ENCODE assay signal across 8 cellular contexts in genomic region chr4:174523003-174523693, GRCh38. TPM values are rescaled to one million over a fixed set of nuclear protein-coding genes. Genes with fewer than 3 reads are reported as not detected.
DNase-seq lines count a peak whose midpoint lies in the region; ATAC-seq and TF ChIP-seq lines count a peak whose summit lies in the region.

No MANE protein-coding gene starts in this region.

- H3K9me3 ChIP-seq in lower lobe of right lung (no peaks in the 10 kb centered on the region), upper lobe of right lung (no peaks in the 10 kb centered on the region)

- H3K36me3 Mint-ChIP-seq in central memory CD8-positive, alpha-beta T cell (ENCODE audit: insufficient read depth): peaks cover 3% of the 10 kb centered on the region
- H3K36me3 Mint-ChIP-seq in HFFc6 (ENCODE audit: low read depth): no peaks in the 10 kb centered on the region

- ATAC-seq in Right ventricle myocardium inferior (peak; percentile 16), lower lobe of right lung (peak; percentile 4 to 13), upper lobe of right lung (no peak), GM21786 (IDR thresholded peaks at IDR 0.05; ENCODE audit: unreplicated experiment) (no peak), HG03460 (IDR thresholded peaks at IDR 0.05; ENCODE audit: unreplicated experiment) (no peak)
- ATAC-seq in central memory CD8-positive, alpha-beta T cell (replicated peaks; ENCODE audit: extremely low read depth, poor library complexity, severe bottlenecking): no peak

- peaks cover 11% of the 10 kb centered on the region for H3K27me3 ChIP-seq in lower lobe of right lung (ENCODE audit: low read depth)
- H3K27me3 ChIP-seq in upper lobe of right lung: no peaks in the 10 kb centered on the region

- H3K4me3 ChIP-seq in lower lobe of right lung: peak overlapping the region; percentile 71
- H3K4me3 ChIP-seq in upper lobe of right lung: peak overlapping the region; percentile 66

- no peaks in the 10 kb centered on the region for H3K4me1 Mint-ChIP-seq in central memory CD8-positive, alpha-beta T cell
- H3K4me1 Mint-ChIP-seq in HFFc6 (ENCODE audit: low read depth): no peaks in the 10 kb centered on the region

- H3K9me3 Mint-ChIP-seq in central memory CD8-positive, alpha-beta T cell: peaks cover 5% of the 10 kb centered on the region
- no peaks in the 10 kb centered on the region; the same call in 1 of the 2 replicates for H3K9me3 Mint-ChIP-seq in HFFc6

- H3K27me3 Mint-ChIP-seq in central memory CD8-positive, alpha-beta T cell: peaks cover 34% of the 10 kb centered on the region
- 0 out of 2 replicates have a peak, but pooled peaks cover 6% of the 10 kb centered on the region for H3K27me3 Mint-ChIP-seq in HFFc6 (ENCODE audit: insufficient read depth)

- no peaks in the 10 kb centered on the region for H3K36me3 ChIP-seq in lower lobe of right lung
- no peaks in the 10 kb centered on the region for H3K36me3 ChIP-seq in upper lobe of right lung

- H3K27ac ChIP-seq in lower lobe of right lung (peak overlapping the region; percentile 87), upper lobe of right lung (peak overlapping the region; percentile 83)

- H3K4me3 Mint-ChIP-seq in central memory CD8-positive, alpha-beta T cell: peak overlapping the region; percentile 65
- H3K4me3 Mint-ChIP-seq in HFFc6: no peak overlapping the region

- intact Hi-C loops in Right ventricle myocardium inferior (cut with DNase I): no loop called here
- intact Hi-C loops in cardiac septum (cut with DNase I): no loop called here
- intact Hi-C loops in lower lobe of right lung (cut with DNase I): no loop called here
- intact Hi-C loops in upper lobe of right lung (cut with DNase I): no loop called here

- no peak overlapping the region for H3K27ac Mint-ChIP-seq in central memory CD8-positive, alpha-beta T cell (ENCODE audit: low read depth)
- no peak overlapping the region for H3K27ac Mint-ChIP-seq in HFFc6

- TF ChIP-seq CTCF in lower lobe of right lung (IDR thresholded peaks at IDR 0.05) (no peak), upper lobe of right lung (IDR thresholded peaks at IDR 0.05) (no peak), HFFc6 (IDR thresholded peaks at IDR 0.05) (no peak)

- H3K4me1 ChIP-seq in lower lobe of right lung (peaks cover 11% of the 10 kb centered on the region), upper lobe of right lung (peaks cover 5% of the 10 kb centered on the region)

- DNase-seq in Right ventricle myocardium inferior (ENCODE audit: missing footprints) (no peak), cardiac septum (ENCODE audit: low spot score) (no peak), lower lobe of right lung (no peak), upper lobe of right lung (no peak), HFFc6 (no peak)
- DNase-seq in central memory CD8-positive, alpha-beta T cell (ENCODE audit: low spot score in 2 of 2): no peak

RNA-seq across cellular contexts. Expression of gene HPGD, which starts 0.9 kb away (rescaled TPM):
- total RNA-seq in Right ventricle myocardium inferior (1.1 TPM), cardiac septum (2.4 TPM), lower lobe of right lung (87.2 TPM), upper lobe of right lung (77.2 TPM)
- not detected for total RNA-seq in HFFc6 (2021; fragmentation: NEBNext Ultra II Directional; extraction: Animal tissue kit (Norgen Biotek cat#: 25700))

Comparison
In these comparisons a context has a peak if more than half of its experiments do, and no peak if none do; other contexts are left out.
1. ATAC-seq: peak in Right ventricle myocardium inferior (single experiment) and lower lobe of right lung (2 of 2); none in central memory CD8-positive, alpha-beta T cell (single experiment), upper lobe of right lung (single experiment), GM21786 (single experiment) and HG03460 (single experiment).
2. RNA of gene HPGD, which starts 0.9 kb away (total RNA-seq): 87.2 TPM in lower lobe of right lung (single experiment) and 77.2 TPM in upper lobe of right lung (single experiment); 2.4 TPM in cardiac septum (single experiment), 1.1 TPM in Right ventricle myocardium inferior (single experiment) and not detected in HFFc6; every median in the first group is over 10 times any median in the second.